14 cellular contexts compared by ENCODE assay signal in the genomic region with DNA sequence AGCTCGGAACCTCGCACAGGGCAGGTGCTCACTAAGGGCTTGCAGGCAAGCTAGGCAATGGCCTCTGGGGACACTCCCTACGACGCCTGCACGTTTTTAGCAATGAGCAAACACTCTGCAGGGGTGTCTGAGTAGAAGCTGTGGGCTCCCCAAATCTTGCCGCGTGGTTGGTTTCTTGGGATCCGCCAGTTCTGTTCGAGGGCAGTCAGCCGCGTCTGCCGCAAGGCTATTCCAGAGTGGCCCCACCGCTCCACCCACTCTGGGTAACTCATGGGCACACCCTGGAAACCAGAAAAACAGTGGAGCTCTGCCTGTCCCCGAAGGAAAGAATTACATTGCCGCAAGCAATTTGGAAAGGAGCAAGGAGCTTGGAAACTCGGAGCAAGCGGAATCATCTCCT.
DNase-seq lines count a peak whose midpoint lies in the region; TF ChIP-seq lines count a peak whose summit lies in the region.
"Had no signal": no experiment of that assay in that cellular context is flagged by ENCODE, and none has a peak within 500 bp of the region (broad histone marks: within the 10 kb centered on the region; RNA-seq: fewer than 3 reads in every experiment).

No MANE protein-coding gene starts in this region.

- no peaks in the 10 kb centered on the region for H3K27me3 ChIP-seq in esophagus muscularis mucosa
- H3K27me3 ChIP-seq in liver (ENCODE audit: control insufficient read depth in 4 of 4, insufficient read depth in 4 of 4, low read length in 3 of 4): no peaks in the 10 kb centered on the region
- no peaks in the 10 kb centered on the region for H3K27me3 ChIP-seq in stomach

- H3K9me3 ChIP-seq in esophagus muscularis mucosa (no peaks in the 10 kb centered on the region), liver (ENCODE audit: control insufficient read depth in 4 of 4, low read length in 3 of 4) (no peaks in the 10 kb centered on the region), stomach (no peaks in the 10 kb centered on the region)

- H3K4me3 Mint-ChIP-seq in activated CD4-positive, alpha-beta T cell treated with anti-CD3 and anti-CD28 coated beads, Interleukin-2, amount 10 ng/mL, durations not matched to agents 24 days and 14 days: no peak overlapping the region
- H3K4me3 Mint-ChIP-seq: CD4-positive, CD25-positive, alpha-beta regulatory T cell; naive B cell had no signal

- H3K4me3 ChIP-seq in esophagus muscularis mucosa: no peak overlapping the region
- no peak overlapping the region for H3K4me3 ChIP-seq in liver (ENCODE audit: low read depth in 1 of 3, low read length in 3 of 3)
- H3K4me3 ChIP-seq in stomach: peak overlapping the region in 1 of 4 donors; percentile 8

- no peaks in the 10 kb centered on the region for H3K36me3 Mint-ChIP-seq in activated CD4-positive, alpha-beta T cell treated with anti-CD3 and anti-CD28 coated beads, Interleukin-2, amount 10 ng/mL, durations not matched to agents 24 days and 14 days (ENCODE audit: low read depth)
- H3K36me3 Mint-ChIP-seq: CD4-positive, CD25-positive, alpha-beta regulatory T cell; naive B cell had no signal

- no peak for TF ChIP-seq EP300 in esophagus muscularis mucosa (IDR thresholded peaks at IDR 0.05)
- TF ChIP-seq EP300 in stomach (IDR thresholded peaks at IDR 0.05): no peak

- H3K4me1 ChIP-seq in esophagus muscularis mucosa (peaks cover 20 to 61% (median 53%) of the 10 kb centered on the region in 4 donors), liver (ENCODE audit: control insufficient read depth in 4 of 4, insufficient read depth in 4 of 4, low read length in 3 of 4) (peaks cover 0 to 5% (median 0%) of the 10 kb centered on the region in 4 donors), stomach (peaks cover 17 to 70% (median 43%) of the 10 kb centered on the region in 4 donors)

- no peaks in the 10 kb centered on the region for H3K36me3 ChIP-seq in esophagus muscularis mucosa
- H3K36me3 ChIP-seq in liver (ENCODE audit: control insufficient read depth in 4 of 4, insufficient read depth in 3 of 4, low read depth in 1 of 4, low read length in 3 of 4): no peaks in the 10 kb centered on the region
- H3K36me3 ChIP-seq in stomach: no peaks in the 10 kb centered on the region

- H3K27ac ChIP-seq in esophagus muscularis mucosa (replicated peaks in 1 of 4): peak overlapping the region in 3 of 4 donors; percentile 23 to 67 (median 65)
- peak overlapping the region; percentile 14 to 31 for H3K27ac ChIP-seq in liver (ENCODE audit: low read depth in 1 of 2, low read length in 2 of 2)
- peak overlapping the region in 4 of 5 donors; percentile 54 to 89 (median 68) for H3K27ac ChIP-seq in stomach
- H3K27ac ChIP-seq: HL-60 had no signal

- peaks cover 6% of the 10 kb centered on the region for H3K4me1 Mint-ChIP-seq in activated CD4-positive, alpha-beta T cell treated with anti-CD3 and anti-CD28 coated beads, Interleukin-2, amount 10 ng/mL, durations not matched to agents 24 days and 14 days

- TF ChIP-seq CTCF in esophagus muscularis mucosa (IDR thresholded peaks at IDR 0.05) (no peak), liver (IDR thresholded peaks at IDR 0.05; ENCODE audit: low read depth, low read length, missing input control) (no peak), stomach (IDR thresholded peaks at IDR 0.05) (no peak)

- TF ChIP-seq POLR2A in esophagus muscularis mucosa (IDR thresholded peaks at IDR 0.05; ENCODE audit: low read depth): no peak
- no peak for TF ChIP-seq POLR2A in stomach (IDR thresholded peaks at IDR 0.05)

- H3K27me3 Mint-ChIP-seq in activated CD4-positive, alpha-beta T cell treated with anti-CD3 and anti-CD28 coated beads, Interleukin-2, amount 10 ng/mL, durations not matched to agents 24 days and 14 days: no peaks in the 10 kb centered on the region
- H3K27me3 Mint-ChIP-seq: naive B cell had no signal

- H3K27ac Mint-ChIP-seq in activated CD4-positive, alpha-beta T cell treated with anti-CD3 and anti-CD28 coated beads, Interleukin-2, amount 10 ng/mL, durations not matched to agents 24 days and 14 days: no peak overlapping the region
- H3K27ac Mint-ChIP-seq: CD4-positive, CD25-positive, alpha-beta regulatory T cell; naive B cell had no signal

- TF ChIP-seq RAD21 in liver (IDR thresholded peaks at IDR 0.05): no peak

- DNase-seq in GM03348 (ENCODE audit: low spot score) (peak; percentile 73), esophagus muscularis mucosa (ENCODE audit: extremely low spot score) (no peak), stomach (no peak), D341Med (ENCODE audit: low spot score) (no peak), DMS53 (lab: John Stamatoyannopoulos, UW) (no peak), SKM-1 treated with dmso at 0.1 percent for 144 hours (lab: John Stamatoyannopoulos, UW; ENCODE audit: unreplicated experiment) (no peak)
- no peak for DNase-seq in activated CD4-positive, alpha-beta T cell treated with anti-CD3 and anti-CD28 coated beads, Interleukin-2, amount 10 ng/mL, durations not matched to agents 24 days and 14 days
- DNase-seq: CD4-positive, CD25-positive, alpha-beta regulatory T cell; effector CD8-positive, alpha-beta T cell; naive B cell; NCI-H510A treated with DMSO at 0.1 percent for 48 hours; RPMI8226 had no signal

- intact Hi-C loops in esophagus muscularis mucosa (cut with DNase I): no loop called here
- intact Hi-C loops in stomach (cut with DNase I; ENCODE audit: low total_unique reads): no loop called here
- intact Hi-C loops in activated CD4-positive, alpha-beta T cell treated with anti-CD3 and anti-CD28 coated beads, Interleukin-2, amount 10 ng/mL, durations not matched to agents 24 days and 14 days (cut with micrococcal nuclease): no loop called here

- 91% methylated on average over 17 of the region's 17 CpGs for WGBS in esophagus muscularis mucosa
- 88% methylated on average over 17 of the region's 17 CpGs for WGBS in liver
- WGBS in stomach, 5 donors: 54 to 90% (median 80%) methylated on average over 16 to 17 of the region's 17 CpGs

- H3K9ac ChIP-seq in liver (ENCODE audit: low read depth in 1 of 2, low read length in 2 of 2): no peak overlapping the region

- no peaks in the 10 kb centered on the region for H3K9me3 Mint-ChIP-seq in activated CD4-positive, alpha-beta T cell treated with anti-CD3 and anti-CD28 coated beads, Interleukin-2, amount 10 ng/mL, durations not matched to agents 24 days and 14 days
- H3K9me3 Mint-ChIP-seq: CD4-positive, CD25-positive, alpha-beta regulatory T cell; naive B cell had no signal

TF ChIP-seq in liver, 16 proteins besides CTCF, POLR2A, EP300 and RAD21:
- no peak for TF ChIP-seq HNF4A (conservative IDR thresholded peaks at IDR 0.05)
- TF ChIP-seq, protein P1, sequence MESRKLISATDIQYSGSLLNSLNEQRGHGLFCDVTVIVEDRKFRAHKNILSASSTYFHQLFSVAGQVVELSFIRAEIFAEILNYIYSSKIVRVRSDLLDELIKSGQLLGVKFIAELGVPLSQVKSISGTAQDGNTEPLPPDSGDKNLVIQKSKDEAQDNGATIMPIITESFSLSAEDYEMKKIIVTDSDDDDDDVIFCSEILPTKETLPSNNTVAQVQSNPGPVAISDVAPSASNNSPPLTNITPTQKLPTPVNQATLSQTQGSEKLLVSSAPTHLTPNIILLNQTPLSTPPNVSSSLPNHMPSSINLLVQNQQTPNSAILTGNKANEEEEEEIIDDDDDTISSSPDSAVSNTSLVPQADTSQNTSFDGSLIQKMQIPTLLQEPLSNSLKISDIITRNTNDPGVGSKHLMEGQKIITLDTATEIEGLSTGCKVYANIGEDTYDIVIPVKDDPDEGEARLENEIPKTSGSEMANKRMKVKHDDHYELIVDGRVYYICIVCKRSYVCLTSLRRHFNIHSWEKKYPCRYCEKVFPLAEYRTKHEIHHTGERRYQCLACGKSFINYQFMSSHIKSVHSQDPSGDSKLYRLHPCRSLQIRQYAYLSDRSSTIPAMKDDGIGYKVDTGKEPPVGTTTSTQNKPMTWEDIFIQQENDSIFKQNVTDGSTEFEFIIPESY (IDR thresholded peaks at IDR 0.05): no peak
- TF ChIP-seq RXRA (IDR thresholded peaks at IDR 0.05): no peak
- TF ChIP-seq, protein P2, sequence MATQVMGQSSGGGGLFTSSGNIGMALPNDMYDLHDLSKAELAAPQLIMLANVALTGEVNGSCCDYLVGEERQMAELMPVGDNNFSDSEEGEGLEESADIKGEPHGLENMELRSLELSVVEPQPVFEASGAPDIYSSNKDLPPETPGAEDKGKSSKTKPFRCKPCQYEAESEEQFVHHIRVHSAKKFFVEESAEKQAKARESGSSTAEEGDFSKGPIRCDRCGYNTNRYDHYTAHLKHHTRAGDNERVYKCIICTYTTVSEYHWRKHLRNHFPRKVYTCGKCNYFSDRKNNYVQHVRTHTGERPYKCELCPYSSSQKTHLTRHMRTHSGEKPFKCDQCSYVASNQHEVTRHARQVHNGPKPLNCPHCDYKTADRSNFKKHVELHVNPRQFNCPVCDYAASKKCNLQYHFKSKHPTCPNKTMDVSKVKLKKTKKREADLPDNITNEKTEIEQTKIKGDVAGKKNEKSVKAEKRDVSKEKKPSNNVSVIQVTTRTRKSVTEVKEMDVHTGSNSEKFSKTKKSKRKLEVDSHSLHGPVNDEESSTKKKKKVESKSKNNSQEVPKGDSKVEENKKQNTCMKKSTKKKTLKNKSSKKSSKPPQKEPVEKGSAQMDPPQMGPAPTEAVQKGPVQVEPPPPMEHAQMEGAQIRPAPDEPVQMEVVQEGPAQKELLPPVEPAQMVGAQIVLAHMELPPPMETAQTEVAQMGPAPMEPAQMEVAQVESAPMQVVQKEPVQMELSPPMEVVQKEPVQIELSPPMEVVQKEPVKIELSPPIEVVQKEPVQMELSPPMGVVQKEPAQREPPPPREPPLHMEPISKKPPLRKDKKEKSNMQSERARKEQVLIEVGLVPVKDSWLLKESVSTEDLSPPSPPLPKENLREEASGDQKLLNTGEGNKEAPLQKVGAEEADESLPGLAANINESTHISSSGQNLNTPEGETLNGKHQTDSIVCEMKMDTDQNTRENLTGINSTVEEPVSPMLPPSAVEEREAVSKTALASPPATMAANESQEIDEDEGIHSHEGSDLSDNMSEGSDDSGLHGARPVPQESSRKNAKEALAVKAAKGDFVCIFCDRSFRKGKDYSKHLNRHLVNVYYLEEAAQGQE (IDR thresholded peaks at IDR 0.05): no peak
- TF ChIP-seq, protein P3, sequence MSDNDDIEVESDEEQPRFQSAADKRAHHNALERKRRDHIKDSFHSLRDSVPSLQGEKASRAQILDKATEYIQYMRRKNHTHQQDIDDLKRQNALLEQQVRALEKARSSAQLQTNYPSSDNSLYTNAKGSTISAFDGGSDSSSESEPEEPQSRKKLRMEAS (IDR thresholded peaks at IDR 0.05): no peak
- TF ChIP-seq SP1 (IDR thresholded peaks at IDR 0.05): no peak
- TF ChIP-seq, protein P4, sequence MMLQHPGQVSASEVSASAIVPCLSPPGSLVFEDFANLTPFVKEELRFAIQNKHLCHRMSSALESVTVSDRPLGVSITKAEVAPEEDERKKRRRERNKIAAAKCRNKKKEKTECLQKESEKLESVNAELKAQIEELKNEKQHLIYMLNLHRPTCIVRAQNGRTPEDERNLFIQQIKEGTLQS (IDR thresholded peaks at IDR 0.05): no peak
